Comparison of ENCODE assay signal across 27 cellular contexts in the genomic region with DNA sequence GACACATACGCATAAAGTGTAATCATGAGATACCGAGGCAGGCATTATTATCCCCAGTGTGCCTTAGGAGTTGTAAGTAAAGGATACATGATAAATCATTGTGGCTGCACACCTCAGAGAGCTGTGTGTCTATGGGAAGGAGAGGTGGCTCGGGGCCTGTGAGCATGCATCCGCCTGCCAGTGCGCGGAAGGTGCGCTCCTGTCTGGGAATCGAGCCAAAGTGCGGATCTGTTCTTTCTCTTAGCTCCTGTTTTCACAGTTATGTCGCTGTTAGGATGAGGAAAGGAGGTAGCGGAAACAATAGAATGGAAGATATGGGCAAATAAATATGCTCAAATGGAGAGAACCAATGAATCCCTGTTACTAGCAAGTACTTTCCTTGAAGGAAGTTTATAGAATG.
"Had no signal": no experiment of that assay in that cellular context is flagged by ENCODE, and none has a peak within 500 bp of the region (broad histone marks: within the 10 kb centered on the region; RNA-seq: fewer than 3 reads in every experiment).

No MANE protein-coding gene starts in this region.

- DNase-seq: activated CD4-positive, alpha-beta T cell treated with anti-CD3 and anti-CD28 coated beads for 1 hour; activated CD4-positive, alpha-beta T cell treated with anti-CD3 and anti-CD28 coated beads, Interleukin-2, amount 50 U/mL, for 1 hour; activated CD8-positive, alpha-beta T cell treated with anti-CD3 and anti-CD28 coated beads, Interleukin-2, amount 10 ng/mL, durations not matched to agents 7 days and 5 days; activated T-cell treated with anti-CD3 and anti-CD28 coated beads, Interleukin-2, amount 50 U/mL, for 1 hour; aorta; caudate nucleus; colonic mucosa; dorsolateral prefrontal cortex; effector memory CD8-positive, alpha-beta T cell; foreskin melanocyte; glutamatergic neuron; islet precursor cell; naive thymus-derived CD4-positive, alpha-beta T cell; occipital lobe; posterior cingulate gyrus; stimulated activated CD4-positive, alpha-beta T cell treated with anti-CD3 and anti-CD28 coated beads, Interleukin-2, amount 100 ng/mL, for 48 hours; stimulated activated naive CD4-positive, alpha-beta T cell; T-helper 9 cell; testis; trophoblast cell; uterus had no signal

- H3K9me3 ChIP-seq: colonic mucosa, testis, uterus had no signal

- H3K9me3 Mint-ChIP-seq: activated naive CD4-positive, alpha-beta T cell treated with anti-CD3 and anti-CD28 coated beads, Interleukin-2, amount 50 U/mL, for 72 hours; activated T-helper 17 cell treated with anti-CD3 and anti-CD28 coated beads, Interleukin-2, amount 50 U/mL, for 72 hours; effector memory CD8-positive, alpha-beta T cell; naive thymus-derived CD4-positive, alpha-beta T cell had no signal

- H3K4me3 Mint-ChIP-seq: activated CD8-positive, alpha-beta T cell treated with anti-CD3 and anti-CD28 coated beads, Interleukin-2, amount 10 ng/mL, durations not matched to agents 7 days and 5 days; activated T-helper 17 cell treated with anti-CD3 and anti-CD28 coated beads, Interleukin-2, amount 50 U/mL, for 72 hours; brain; effector memory CD8-positive, alpha-beta T cell; naive thymus-derived CD4-positive, alpha-beta T cell; neural crest cell had no signal

- ATAC-seq: activated CD8-positive, alpha-beta T cell treated with anti-CD3 and anti-CD28 coated beads, Interleukin-2, amount 10 ng/mL, durations not matched to agents 7 days and 5 days; activated naive CD4-positive, alpha-beta T cell treated with anti-CD3 and anti-CD28 coated beads, Interleukin-2, amount 50 U/mL, for 72 hours; activated T-helper 17 cell treated with anti-CD3 and anti-CD28 coated beads, Interleukin-2, amount 50 U/mL, for 72 hours; effector memory CD8-positive, alpha-beta T cell; esophagus mucosa; naive thymus-derived CD4-positive, alpha-beta T cell; sciatic nerve had no signal

- H3K27ac Mint-ChIP-seq: activated CD8-positive, alpha-beta T cell treated with anti-CD3 and anti-CD28 coated beads, Interleukin-2, amount 10 ng/mL, durations not matched to agents 7 days and 5 days; activated T-helper 17 cell treated with anti-CD3 and anti-CD28 coated beads, Interleukin-2, amount 50 U/mL, for 72 hours; effector memory CD8-positive, alpha-beta T cell; naive thymus-derived CD4-positive, alpha-beta T cell had no signal

- H3K36me3 Mint-ChIP-seq: activated naive CD4-positive, alpha-beta T cell treated with anti-CD3 and anti-CD28 coated beads, Interleukin-2, amount 50 U/mL, for 72 hours had no signal

- H3K27me3 Mint-ChIP-seq: activated T-helper 17 cell treated with anti-CD3 and anti-CD28 coated beads, Interleukin-2, amount 50 U/mL, for 72 hours; brain; effector memory CD8-positive, alpha-beta T cell had no signal

- H3K4me3 ChIP-seq: colonic mucosa, dorsolateral prefrontal cortex, testis, uterus had no signal

- H3K36me3 ChIP-seq: colonic mucosa, uterus had no signal

- H3K27ac ChIP-seq: colonic mucosa, dorsolateral prefrontal cortex, testis, uterus had no signal

- H3K27me3 ChIP-seq: colonic mucosa, dorsolateral prefrontal cortex, testis, uterus had no signal

- H3K4me1 ChIP-seq: colonic mucosa, testis, uterus had no signal
